ENCODE assay signal across 8 cellular contexts in the genomic region with DNA sequence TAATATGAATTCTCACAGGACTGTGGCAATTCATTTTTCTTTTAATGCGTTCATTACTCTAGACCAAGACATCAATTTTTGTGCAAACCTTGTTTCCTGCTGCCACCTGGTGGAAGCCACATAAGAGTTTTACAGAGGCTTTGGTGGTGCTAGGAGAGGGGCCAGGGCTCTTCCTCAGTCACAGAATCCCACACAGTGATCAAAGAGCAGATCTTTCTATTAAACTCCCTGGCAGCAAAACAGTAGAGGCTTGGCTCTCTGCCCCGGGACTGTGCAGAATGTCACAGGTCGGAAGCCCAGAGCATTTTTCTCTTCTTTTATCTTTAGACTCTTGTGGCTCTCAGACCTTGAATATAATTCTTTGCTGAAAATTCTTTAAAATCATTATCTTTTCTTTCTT.
DNase-seq lines count a peak whose midpoint lies in the region; ATAC-seq, FAIRE-seq and TF ChIP-seq lines count a peak whose summit lies in the region.

No MANE protein-coding gene starts in this region.

- FAIRE-seq in H54 (lab: Jason Lieb, UNC), result no peak

- H3K4me1 Mint-ChIP-seq in effector memory CD8-positive, alpha-beta T cell (ENCODE audit: low read depth in 2 of 2), result no peaks in the 10 kb centered on the region

- H3K27ac Mint-ChIP-seq in effector memory CD8-positive, alpha-beta T cell, result no peak overlapping the region

- H3K27me3 Mint-ChIP-seq in effector memory CD8-positive, alpha-beta T cell, result no peaks in the 10 kb centered on the region

- DNase-seq in Daoy (ENCODE audit: low read depth), result peak; percentile 25
- DNase-seq in H54 (ENCODE audit: insufficient read length, low spot score), result peak; percentile 6
- peak; percentile 78 for DNase-seq in NCI-H146 (lab: John Stamatoyannopoulos, UW)
- peak; percentile 4 for DNase-seq in UCSD-AML1 (lab: John Stamatoyannopoulos, UW; ENCODE audit: unreplicated experiment)
- peak; percentile 1 for DNase-seq in glomerular visceral epithelial cell (ENCODE audit: extremely low spot score)
- peak; percentile 83 for DNase-seq in putamen (ENCODE audit: low spot score)
- DNase-seq in effector memory CD8-positive, alpha-beta T cell, result no peak
- DNase-seq in activated CD4-positive, CD25-positive, alpha-beta regulatory T cell treated with anti-CD3 and anti-CD28 coated beads, Interleukin-2, amount 50 U/mL, for 72 hours, result no peak

- peaks cover 5 to 8% of the 10 kb centered on the region in 2 donors for H3K9me3 Mint-ChIP-seq in effector memory CD8-positive, alpha-beta T cell

- no peak overlapping the region for H3K4me3 Mint-ChIP-seq in effector memory CD8-positive, alpha-beta T cell

- no peaks in the 10 kb centered on the region for H3K36me3 Mint-ChIP-seq in effector memory CD8-positive, alpha-beta T cell (ENCODE audit: insufficient read depth)

- no peak for ATAC-seq in effector memory CD8-positive, alpha-beta T cell (replicated peaks)

- no peak for TF ChIP-seq POLR2A in H54 (IDR thresholded peaks at IDR 0.05; ENCODE audit: low read depth, low read length)

Comparison
In these comparisons a context has a peak if more than half of its experiments do, and no peak if none do; other contexts are left out.
1. DNase-seq: peak in Daoy (single experiment), H54 (single experiment), NCI-H146 (single experiment), UCSD-AML1 (single experiment), glomerular visceral epithelial cell (single experiment) and putamen (single experiment); none in effector memory CD8-positive, alpha-beta T cell (0 of 3) and activated CD4-positive, CD25-positive, alpha-beta regulatory T cell treated with anti-CD3 and anti-CD28 coated beads, Interleukin-2, amount 50 U/mL, for 72 hours (single experiment).